1 cellular context compared by ENCODE assay signal in genomic region chr20:3727333-3728035, GRCh38.
TF ChIP-seq lines count a peak whose summit lies in the region.

No MANE protein-coding gene starts in this region.

TF ChIP-seq in GM23338, 12 proteins besides CTCF, POLR2A, EP300 and RAD21 (continued from another document):
- TF ChIP-seq, protein P1, sequence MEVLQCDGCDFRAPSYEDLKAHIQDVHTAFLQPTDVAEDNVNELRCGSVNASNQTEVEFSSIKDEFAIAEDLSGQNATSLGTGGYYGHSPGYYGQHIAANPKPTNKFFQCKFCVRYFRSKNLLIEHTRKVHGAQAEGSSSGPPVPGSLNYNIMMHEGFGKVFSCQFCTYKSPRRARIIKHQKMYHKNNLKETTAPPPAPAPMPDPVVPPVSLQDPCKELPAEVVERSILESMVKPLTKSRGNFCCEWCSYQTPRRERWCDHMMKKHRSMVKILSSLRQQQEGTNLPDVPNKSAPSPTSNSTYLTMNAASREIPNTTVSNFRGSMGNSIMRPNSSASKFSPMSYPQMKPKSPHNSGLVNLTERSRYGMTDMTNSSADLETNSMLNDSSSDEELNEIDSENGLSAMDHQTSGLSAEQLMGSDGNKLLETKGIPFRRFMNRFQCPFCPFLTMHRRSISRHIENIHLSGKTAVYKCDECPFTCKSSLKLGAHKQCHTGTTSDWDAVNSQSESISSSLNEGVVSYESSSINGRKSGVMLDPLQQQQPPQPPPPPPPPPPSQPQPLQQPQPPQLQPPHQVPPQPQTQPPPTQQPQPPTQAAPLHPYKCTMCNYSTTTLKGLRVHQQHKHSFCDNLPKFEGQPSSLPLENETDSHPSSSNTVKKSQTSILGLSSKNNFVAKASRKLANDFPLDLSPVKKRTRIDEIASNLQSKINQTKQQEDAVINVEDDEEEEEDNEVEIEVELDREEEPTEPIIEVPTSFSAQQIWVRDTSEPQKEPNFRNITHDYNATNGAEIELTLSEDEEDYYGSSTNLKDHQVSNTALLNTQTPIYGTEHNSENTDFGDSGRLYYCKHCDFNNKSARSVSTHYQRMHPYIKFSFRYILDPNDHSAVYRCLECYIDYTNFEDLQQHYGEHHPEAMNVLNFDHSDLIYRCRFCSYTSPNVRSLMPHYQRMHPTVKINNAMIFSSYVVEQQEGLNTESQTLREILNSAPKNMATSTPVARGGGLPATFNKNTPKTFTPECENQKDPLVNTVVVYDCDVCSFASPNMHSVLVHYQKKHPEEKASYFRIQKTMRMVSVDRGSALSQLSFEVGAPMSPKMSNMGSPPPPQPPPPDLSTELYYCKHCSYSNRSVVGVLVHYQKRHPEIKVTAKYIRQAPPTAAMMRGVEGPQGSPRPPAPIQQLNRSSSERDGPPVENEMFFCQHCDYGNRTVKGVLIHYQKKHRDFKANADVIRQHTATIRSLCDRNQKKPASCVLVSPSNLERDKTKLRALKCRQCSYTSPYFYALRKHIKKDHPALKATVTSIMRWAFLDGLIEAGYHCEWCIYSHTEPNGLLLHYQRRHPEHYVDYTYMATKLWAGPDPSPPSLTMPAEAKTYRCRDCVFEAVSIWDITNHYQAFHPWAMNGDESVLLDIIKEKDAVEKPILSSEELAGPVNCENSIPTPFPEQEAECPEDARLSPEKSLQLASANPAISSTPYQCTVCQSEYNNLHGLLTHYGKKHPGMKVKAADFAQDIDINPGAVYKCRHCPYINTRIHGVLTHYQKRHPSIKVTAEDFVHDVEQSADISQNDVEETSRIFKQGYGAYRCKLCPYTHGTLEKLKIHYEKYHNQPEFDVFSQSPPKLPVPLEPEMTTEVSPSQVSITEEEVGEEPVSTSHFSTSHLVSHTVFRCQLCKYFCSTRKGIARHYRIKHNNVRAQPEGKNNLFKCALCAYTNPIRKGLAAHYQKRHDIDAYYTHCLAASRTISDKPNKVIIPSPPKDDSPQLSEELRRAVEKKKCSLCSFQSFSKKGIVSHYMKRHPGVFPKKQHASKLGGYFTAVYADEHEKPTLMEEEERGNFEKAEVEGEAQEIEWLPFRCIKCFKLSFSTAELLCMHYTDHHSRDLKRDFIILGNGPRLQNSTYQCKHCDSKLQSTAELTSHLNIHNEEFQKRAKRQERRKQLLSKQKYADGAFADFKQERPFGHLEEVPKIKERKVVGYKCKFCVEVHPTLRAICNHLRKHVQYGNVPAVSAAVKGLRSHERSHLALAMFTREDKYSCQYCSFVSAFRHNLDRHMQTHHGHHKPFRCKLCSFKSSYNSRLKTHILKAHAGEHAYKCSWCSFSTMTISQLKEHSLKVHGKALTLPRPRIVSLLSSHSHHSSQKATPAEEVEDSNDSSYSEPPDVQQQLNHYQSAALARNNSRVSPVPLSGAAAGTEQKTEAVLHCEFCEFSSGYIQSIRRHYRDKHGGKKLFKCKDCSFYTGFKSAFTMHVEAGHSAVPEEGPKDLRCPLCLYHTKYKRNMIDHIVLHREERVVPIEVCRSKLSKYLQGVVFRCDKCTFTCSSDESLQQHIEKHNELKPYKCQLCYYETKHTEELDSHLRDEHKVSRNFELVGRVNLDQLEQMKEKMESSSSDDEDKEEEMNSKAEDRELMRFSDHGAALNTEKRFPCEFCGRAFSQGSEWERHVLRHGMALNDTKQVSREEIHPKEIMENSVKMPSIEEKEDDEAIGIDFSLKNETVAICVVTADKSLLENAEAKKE (CRISPR knock-in tag; IDR thresholded peaks at IDR 0.05) = no peak
- no peak for TF ChIP-seq NANOG (IDR thresholded peaks at IDR 0.05; ENCODE audit: borderline replicate concordance)
- TF ChIP-seq REST (IDR thresholded peaks at IDR 0.05; ENCODE audit: unreplicated experiment) = no peak
- TF ChIP-seq STAT1 (IDR thresholded peaks at IDR 0.05; ENCODE audit: unreplicated experiment) = no peak
- TF ChIP-seq EZH2phosphoT487 (IDR thresholded peaks at IDR 0.05; ENCODE audit: unreplicated experiment) = no peak
